ENCODE assay signal across 7 cellular contexts in genomic region chr19:48715276-48715675, GRCh38. TPM values are rescaled to one million over a fixed set of nuclear protein-coding genes. Genes with fewer than 3 reads are reported as not detected.
DNase-seq lines count a peak whose midpoint lies in the region; ATAC-seq and TF ChIP-seq lines count a peak whose summit lies in the region.
"Had no signal": no experiment of that assay in that cellular context is flagged by ENCODE, and none has a peak within 500 bp of the region (broad histone marks: within the 10 kb centered on the region; RNA-seq: fewer than 3 reads in every experiment).

No MANE protein-coding gene starts in this region.

- peak overlapping the region; percentile 86 to 91 for H3K27ac ChIP-seq in right atrium auricular region
- H3K27ac ChIP-seq in vagina: peak overlapping the region; percentile 95

- H3K4me1 Mint-ChIP-seq in stimulated activated naive CD8-positive, alpha-beta T cell treated with anti-CD3 and anti-CD28 coated beads, Interleukin-15, Interleukin-2, amounts not matched to agents 100 ng/mL and 50 ng/mL, for 24 hours (ENCODE audit: low read depth): peaks cover 15% of the 10 kb centered on the region

- H3K27ac Mint-ChIP-seq in stimulated activated naive CD8-positive, alpha-beta T cell treated with anti-CD3 and anti-CD28 coated beads, Interleukin-15, Interleukin-2, amounts not matched to agents 100 ng/mL and 50 ng/mL, for 24 hours: no peak overlapping the region

- no peak for ATAC-seq in stimulated activated naive CD8-positive, alpha-beta T cell treated with anti-CD3 and anti-CD28 coated beads, Interleukin-15, Interleukin-2, amounts not matched to agents 100 U/mL and 50 U/mL, for 24 hours

- no peak for DNase-seq in stimulated activated naive CD8-positive, alpha-beta T cell treated with anti-CD3 and anti-CD28 coated beads, Interleukin-15, Interleukin-2, amounts not matched to agents 100 U/mL and 50 U/mL, for 24 hours
- DNase-seq in right atrium auricular region (ENCODE audit: low spot score) (no peak), vagina (ENCODE audit: extremely low spot score in 2 of 2) (no peak), GM19240 (ENCODE audit: insufficient read length, low spot score) (no peak), GF-D8 (lab: John Stamatoyannopoulos, UW) (no peak)

- H3K36me3 ChIP-seq in right atrium auricular region (no peaks in the 10 kb centered on the region), vagina (no peaks in the 10 kb centered on the region)

- peak overlapping the region; percentile 83 for H3K4me3 Mint-ChIP-seq in stimulated activated naive CD8-positive, alpha-beta T cell treated with anti-CD3 and anti-CD28 coated beads, Interleukin-15, Interleukin-2, amounts not matched to agents 100 ng/mL and 50 ng/mL, for 24 hours

- no peak for TF ChIP-seq POLR2A in vagina (IDR thresholded peaks at IDR 0.05)

- H3K4me1 ChIP-seq in right atrium auricular region: peaks cover 0 to 65% of the 10 kb centered on the region in 2 donors
- peaks cover 65% of the 10 kb centered on the region for H3K4me1 ChIP-seq in vagina

- H3K4me3 ChIP-seq in right atrium auricular region: peak overlapping the region in 1 of 2 donors; percentile 55
- H3K4me3 ChIP-seq in vagina: peak overlapping the region; percentile 58 to 62

- no peaks in the 10 kb centered on the region for H3K27me3 Mint-ChIP-seq in stimulated activated naive CD8-positive, alpha-beta T cell treated with anti-CD3 and anti-CD28 coated beads, Interleukin-15, Interleukin-2, amounts not matched to agents 100 ng/mL and 50 ng/mL, for 24 hours

- H3K36me3 Mint-ChIP-seq in stimulated activated naive CD8-positive, alpha-beta T cell treated with anti-CD3 and anti-CD28 coated beads, Interleukin-15, Interleukin-2, amounts not matched to agents 100 ng/mL and 50 ng/mL, for 24 hours (ENCODE audit: low read depth): no peaks in the 10 kb centered on the region

- H3K9me3 ChIP-seq in right atrium auricular region (peaks cover 0 to 4% of the 10 kb centered on the region in 2 donors), vagina (no peaks in the 10 kb centered on the region)

- intact Hi-C loops in vagina (cut with DNase I): no loop called here

- H3K27me3 ChIP-seq in right atrium auricular region (no peaks in the 10 kb centered on the region), vagina (no peaks in the 10 kb centered on the region)

- no peaks in the 10 kb centered on the region for H3K9me3 Mint-ChIP-seq in stimulated activated naive CD8-positive, alpha-beta T cell treated with anti-CD3 and anti-CD28 coated beads, Interleukin-15, Interleukin-2, amounts not matched to agents 100 ng/mL and 50 ng/mL, for 24 hours

- TF ChIP-seq CTCF in right atrium auricular region (IDR thresholded peaks at IDR 0.05) (no peak), vagina (IDR thresholded peaks at IDR 0.05) (no peak)

RNA-seq across cellular contexts. Expression of gene MAMSTR, which starts 4.2 kb away (rescaled TPM):
- 1 to 10 TPM in 1 of 2 donors, under 1 TPM in 1; 0.70 to 2.4 TPM for total RNA-seq in right atrium auricular region
- total RNA-seq in vagina: 3.4 TPM

RNA-seq across cellular contexts. Expression of gene FUT2, which starts 19.5 kb away (rescaled TPM):
- total RNA-seq in right atrium auricular region (not detected), vagina (6.1 TPM)
- total RNA-seq: M059J had no signal

RNA-seq across cellular contexts. Expression of gene RASIP1, which starts 25.1 kb away (rescaled TPM):
- 10 to 100 TPM; 13.6 to 22.9 TPM for total RNA-seq in right atrium auricular region
- total RNA-seq in vagina: 31.2 TPM

RNA-seq across cellular contexts. Expression of gene IZUMO1, which starts 31.4 kb away (rescaled TPM):
- total RNA-seq in right atrium auricular region (not detected), vagina (2.2 TPM)
- total RNA-seq: M059J had no signal

RNA-seq across cellular contexts. Expression of gene FUT1, which starts 37.2 kb away (rescaled TPM):
- total RNA-seq in right atrium auricular region: 1 to 10 TPM; 3.1 to 3.3 TPM
- total RNA-seq in vagina: 6.4 TPM
